15 cellular contexts compared by ENCODE assay signal in genomic region chr9:4086119-4087088, GRCh38.
A peak's percentile ranks its signal among the peaks of the same experiment; 100 is the strongest.
DNase-seq lines count a peak whose midpoint lies in the region; ATAC-seq and TF ChIP-seq lines count a peak whose summit lies in the region.
"Had no signal": no experiment of that assay in that cellular context is flagged by ENCODE, and none has a peak within 500 bp of the region (broad histone marks: within the 10 kb centered on the region; RNA-seq: fewer than 3 reads in every experiment).

No MANE protein-coding gene starts in this region.

- H3K4me3 ChIP-seq in right atrium auricular region (no peak overlapping the region), brain microvascular endothelial cell (ENCODE audit: low read depth, low read length) (no peak overlapping the region), upper lobe of right lung (no peak overlapping the region), WERI-Rb-1 (ENCODE audit: low read depth, low read length) (no peak overlapping the region)
- H3K4me3 ChIP-seq: GM23248 had no signal

- H3K9me3 ChIP-seq in right atrium auricular region (no peaks in the 10 kb centered on the region), upper lobe of right lung (no peaks in the 10 kb centered on the region), WERI-Rb-1 (ENCODE audit: severe bottlenecking) (no peaks in the 10 kb centered on the region)

- H3K36me3 ChIP-seq in right atrium auricular region (no peaks in the 10 kb centered on the region), brain microvascular endothelial cell (replicated peaks) (no peaks in the 10 kb centered on the region), upper lobe of right lung (no peaks in the 10 kb centered on the region), WERI-Rb-1 (no peaks in the 10 kb centered on the region)

- DNase-seq in Right ventricle myocardium inferior (ENCODE audit: missing footprints) (no peak), right atrium auricular region (ENCODE audit: low spot score) (no peak), brain microvascular endothelial cell (peak; percentile 66), kidney tubule cell (ENCODE audit: low spot score) (peak; percentile 50), upper lobe of right lung (no peak), DMS 273 treated with DMSO at 0.1 percent for 48 hours (lab: John Stamatoyannopoulos, UW) (no peak), WERI-Rb-1 (no peak)
- DNase-seq: activated CD8-positive, alpha-beta memory T cell treated with anti-CD3 and anti-CD28 coated beads, Interleukin-2, amount 50 U/mL, for 48 hours; DMS153; GM23248; NCI-H1417; NCI-H524 treated with DMSO at 0.1 percent for 48 hours; SHP77 had no signal

- TF ChIP-seq CTCF in right atrium auricular region (IDR thresholded peaks at IDR 0.05) (no peak), brain microvascular endothelial cell (IDR thresholded peaks at IDR 0.05; ENCODE audit: low read depth, low read length, missing control alignments) (no peak), upper lobe of right lung (IDR thresholded peaks at IDR 0.05) (no peak), WERI-Rb-1 (IDR thresholded peaks at IDR 0.05; ENCODE audit: low read depth, low read length) (no peak)

- intact Hi-C loops in Right ventricle myocardium inferior (cut with DNase I) (loop anchor here (10.0 kb wide), 1 partner anchor 218 kb away; the partner anchor contains the start of gene GLIS3), upper lobe of right lung (cut with DNase I) (no loop called here)

- H3K4me1 ChIP-seq in right atrium auricular region (no peaks in the 10 kb centered on the region), upper lobe of right lung (peaks cover 4% of the 10 kb centered on the region)

- H3K27ac ChIP-seq in right atrium auricular region (peak overlapping the region in 1 of 2 donors; percentile 1), brain microvascular endothelial cell (peak overlapping the region; percentile 36), upper lobe of right lung (no peak overlapping the region), WERI-Rb-1 (no peak overlapping the region)
- H3K27ac ChIP-seq: GM23248, VCaP had no signal

- in situ Hi-C loops in brain microvascular endothelial cell (cut with HindIII; ENCODE audit: low pct_ligation_motif_present, low sequenced_read_pairs): no loop called here

- no peaks in the 10 kb centered on the region for H3K27me3 ChIP-seq in right atrium auricular region
- no peaks in the 10 kb centered on the region for H3K27me3 ChIP-seq in brain microvascular endothelial cell (replicated peaks)
- H3K27me3 ChIP-seq in upper lobe of right lung: no peaks in the 10 kb centered on the region
- H3K27me3 ChIP-seq in WERI-Rb-1 (ENCODE audit: insufficient read depth, low read depth, severe bottlenecking): no peaks in the 10 kb centered on the region

- ATAC-seq in Right ventricle myocardium inferior: peak; percentile 77
- ATAC-seq in upper lobe of right lung: peak; percentile 54
- ATAC-seq in HG03095 (IDR thresholded peaks at IDR 0.05; ENCODE audit: unreplicated experiment): no peak

Comparison
In these comparisons a context has a peak if more than half of its experiments do, and no peak if none do; other contexts are left out.
1. DNase-seq: peak in brain microvascular endothelial cell (single experiment) and kidney tubule cell (single experiment); none in Right ventricle myocardium inferior (single experiment), right atrium auricular region (single experiment), upper lobe of right lung (single experiment), DMS 273 treated with DMSO at 0.1 percent for 48 hours (single experiment) and WERI-Rb-1 (single experiment).